8 cellular contexts compared by ENCODE assay signal in the genomic region with DNA sequence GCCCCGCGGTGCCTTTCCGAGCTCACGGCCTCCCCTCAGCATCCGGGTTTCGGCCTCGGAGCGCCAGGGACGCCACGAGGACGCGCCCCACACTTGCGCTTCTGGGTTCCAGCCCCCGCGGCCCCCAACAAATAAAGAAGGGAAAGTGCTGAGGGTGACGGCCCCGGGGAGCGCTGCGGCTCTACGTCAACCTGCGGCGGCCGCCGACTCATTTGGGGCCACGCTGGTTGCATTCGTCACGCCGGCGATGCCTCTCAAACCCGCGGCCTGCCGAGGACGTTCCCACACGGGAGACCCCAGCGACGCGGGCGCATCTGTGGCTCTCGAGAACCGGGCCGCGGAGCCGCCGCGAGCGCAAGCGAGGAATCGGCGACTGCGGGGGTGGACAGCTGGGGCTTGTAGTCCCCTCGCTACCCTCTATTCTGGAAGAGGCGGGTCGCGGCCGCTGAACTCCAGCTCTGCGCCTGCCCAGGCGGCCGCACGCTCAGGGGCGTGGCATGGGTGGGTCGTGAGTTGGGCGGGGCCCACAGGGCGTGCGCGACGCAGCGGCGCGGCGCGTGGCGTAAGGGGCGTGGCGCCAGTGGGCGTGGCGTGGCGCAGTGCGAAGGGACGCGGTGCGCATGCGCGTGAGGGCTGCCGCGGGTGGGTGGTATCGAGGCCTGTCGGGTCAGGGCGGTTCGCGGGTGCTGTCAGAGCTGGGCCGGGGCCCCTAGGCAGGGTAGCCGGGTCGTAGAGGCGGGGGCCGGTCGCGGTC. TPM values are rescaled to one million over a fixed set of nuclear protein-coding genes. Genes with fewer than 3 reads are reported as not detected.
DNase-seq lines count a peak whose midpoint lies in the region; ATAC-seq and TF ChIP-seq lines count a peak whose summit lies in the region.

AMZ2 (plus strand) TSS at position 599 of the 754 bp plus-strand sequence. CDS start 2,145 bp downstream, outside the sequence.

- TF ChIP-seq RAD21 in liver (IDR thresholded peaks at IDR 0.05), result peak in 1 of 2 donors; percentile 7

- WGBS in liver, result under 1% methylated on average over 97 of the region's 97 CpGs

- H3K36me3 ChIP-seq in CD4-positive, CD25-positive, alpha-beta regulatory T cell (ENCODE audit: control insufficient read depth, insufficient read depth, low read length), result peaks cover 5% of the 10 kb centered on the region
- peaks cover 0 to 4% (median 3%) of the 10 kb centered on the region in 4 donors for H3K36me3 ChIP-seq in liver (ENCODE audit: control insufficient read depth in 4 of 4, insufficient read depth in 3 of 4, low read depth in 1 of 4, low read length in 3 of 4)

- H3K4me3 Mint-ChIP-seq in CD4-positive, CD25-positive, alpha-beta regulatory T cell, result peak within 1 kb of the TSS; percentile 92 to 98 (median 95)
- H3K4me3 Mint-ChIP-seq in activated CD4-positive, alpha-beta memory T cell treated with anti-CD3 and anti-CD28 coated beads for 36 hours, result peak within 1 kb of the TSS; percentile 90

- H3K27ac ChIP-seq in CD4-positive, CD25-positive, alpha-beta regulatory T cell (ENCODE audit: insufficient read depth, low read length, poor library complexity, severe bottlenecking), result peak within 1 kb of the TSS; percentile 98
- H3K27ac ChIP-seq in liver (ENCODE audit: low read depth in 1 of 2, low read length in 2 of 2), result peak within 1 kb of the TSS; percentile 84 to 88

- peak; percentile 90 for ATAC-seq in CD4-positive, CD25-positive, alpha-beta regulatory T cell (ENCODE audit: low read depth in 2 of 2)
- peak; percentile 90 for ATAC-seq in GM19455 (IDR thresholded peaks at IDR 0.05; ENCODE audit: unreplicated experiment)

- POLR2A ChIA-PET in activated CD4-positive, alpha-beta memory T cell treated with anti-CD3 and anti-CD28 coated beads for 36 hours (lab: Charles Lee), result interaction anchor here (0.6 to 4.3 kb wide), 23 partner anchors 8 to 251 kb away, joined by 3 to 64 read pairs (median 5); partner anchors contain the start of genes ARSG, C17orf58, SLC16A6 and WIPI1

- peaks cover 9 to 48% (median 39%) of the 10 kb centered on the region in 4 donors for H3K4me1 Mint-ChIP-seq in CD4-positive, CD25-positive, alpha-beta regulatory T cell
- H3K4me1 Mint-ChIP-seq in activated CD4-positive, alpha-beta memory T cell treated with anti-CD3 and anti-CD28 coated beads for 36 hours (ENCODE audit: low read depth), result peaks cover 48% of the 10 kb centered on the region

- peak within 1 kb of the TSS; percentile 75 to 94 for H3K9ac ChIP-seq in liver (ENCODE audit: low read depth in 1 of 2, low read length in 2 of 2)

- DNase-seq in CD4-positive, CD25-positive, alpha-beta regulatory T cell, result peak; percentile 93 to 97 (median 94)
- DNase-seq in HK-2 (ENCODE audit: unreplicated experiment), result peak; percentile 96
- peak; percentile 80 for DNase-seq in NCI-H82 treated with DMSO at 0.1 percent for 48 hours (lab: John Stamatoyannopoulos, UW; ENCODE audit: unreplicated experiment)
- DNase-seq in activated CD4-positive, alpha-beta memory T cell treated with anti-CD3 and anti-CD28 coated beads for 36 hours, result peak; percentile 97
- peak; percentile 82 to 95 for DNase-seq in dermis microvascular lymphatic vessel endothelial cell (ENCODE audit: low read depth in 2 of 2)
- peak; percentile 97 for DNase-seq in stimulated activated CD4-positive, alpha-beta T cell treated with anti-CD3 and anti-CD28 coated beads, Interleukin-4, amount 100 ng/mL, for 24 hours

- TF ChIP-seq CTCF in liver (IDR thresholded peaks at IDR 0.05; ENCODE audit: low read depth, low read length, missing input control), result no peak

- CTCF ChIA-PET in activated CD4-positive, alpha-beta memory T cell treated with anti-CD3 and anti-CD28 coated beads for 36 hours (lab: Charles Lee), result interaction anchor here (0.8 to 3.4 kb wide), 13 partner anchors 10 to 208 kb away, joined by 3 to 18 read pairs (median 4); no protein-coding TSS in a partner anchor

- H3K36me3 Mint-ChIP-seq in CD4-positive, CD25-positive, alpha-beta regulatory T cell, result no peaks in the 10 kb centered on the region
- H3K36me3 Mint-ChIP-seq in activated CD4-positive, alpha-beta memory T cell treated with anti-CD3 and anti-CD28 coated beads for 36 hours, result peaks cover 42% of the 10 kb centered on the region

- H3K4me3 ChIP-seq in CD4-positive, CD25-positive, alpha-beta regulatory T cell (ENCODE audit: low read depth, low read length), result peak within 1 kb of the TSS; percentile 85
- H3K4me3 ChIP-seq in liver (ENCODE audit: low read depth in 1 of 3, low read length in 3 of 3), result peak within 1 kb of the TSS; percentile 75 to 95 (median 76)

- H3K9me3 Mint-ChIP-seq in CD4-positive, CD25-positive, alpha-beta regulatory T cell, result no peaks in the 10 kb centered on the region
- H3K9me3 Mint-ChIP-seq in activated CD4-positive, alpha-beta memory T cell treated with anti-CD3 and anti-CD28 coated beads for 36 hours, result no peaks in the 10 kb centered on the region

- intact Hi-C loops in activated CD4-positive, alpha-beta memory T cell treated with anti-CD3 and anti-CD28 coated beads for 36 hours (cut with micrococcal nuclease), result loop anchor here (1.0 to 5.0 kb wide), 5 partner anchors 8 to 265 kb away; partner anchors contain the start of genes ARSG, PRKAR1A and SLC16A6

- H3K9me3 ChIP-seq in CD4-positive, CD25-positive, alpha-beta regulatory T cell (ENCODE audit: control insufficient read depth in 2 of 2, low read length in 2 of 2), result no peaks in the 10 kb centered on the region
- H3K9me3 ChIP-seq in liver (ENCODE audit: control insufficient read depth in 4 of 4, low read length in 3 of 4), result no peaks in the 10 kb centered on the region

- H3K27ac Mint-ChIP-seq in CD4-positive, CD25-positive, alpha-beta regulatory T cell, result peak within 1 kb of the TSS; percentile 93 to 98 (median 96)
- peak within 1 kb of the TSS; percentile 99 for H3K27ac Mint-ChIP-seq in activated CD4-positive, alpha-beta memory T cell treated with anti-CD3 and anti-CD28 coated beads for 36 hours

- no peaks in the 10 kb centered on the region for H3K27me3 ChIP-seq in CD4-positive, CD25-positive, alpha-beta regulatory T cell (ENCODE audit: control insufficient read depth, insufficient read depth, low read length)
- no peaks in the 10 kb centered on the region for H3K27me3 ChIP-seq in liver (ENCODE audit: control insufficient read depth in 4 of 4, insufficient read depth in 4 of 4, low read length in 3 of 4)

- peaks cover 38% of the 10 kb centered on the region for H3K4me1 ChIP-seq in CD4-positive, CD25-positive, alpha-beta regulatory T cell (ENCODE audit: control insufficient read depth, insufficient read depth, low read length, poor library complexity, severe bottlenecking)
- peaks cover 0 to 19% (median 7%) of the 10 kb centered on the region in 4 donors for H3K4me1 ChIP-seq in liver (ENCODE audit: control insufficient read depth in 4 of 4, insufficient read depth in 4 of 4, low read length in 3 of 4)

- H3K27me3 Mint-ChIP-seq in CD4-positive, CD25-positive, alpha-beta regulatory T cell, result no peaks in the 10 kb centered on the region
- no peaks in the 10 kb centered on the region for H3K27me3 Mint-ChIP-seq in activated CD4-positive, alpha-beta memory T cell treated with anti-CD3 and anti-CD28 coated beads for 36 hours

TF ChIP-seq in liver, 16 proteins besides CTCF, POLR2A, EP300 and RAD21 (continues in another document):
- peak; percentile 57 for TF ChIP-seq YY1 (IDR thresholded peaks at IDR 0.05)
- TF ChIP-seq FOXA1 (IDR thresholded peaks at IDR 0.05), result no peak
- TF ChIP-seq EGR1 (IDR thresholded peaks at IDR 0.05; ENCODE audit: low read depth in 2 of 2), result peak; percentile 82 to 88
- TF ChIP-seq FOXA2 (IDR thresholded peaks at IDR 0.05), result no peak
- TF ChIP-seq, protein P1, sequence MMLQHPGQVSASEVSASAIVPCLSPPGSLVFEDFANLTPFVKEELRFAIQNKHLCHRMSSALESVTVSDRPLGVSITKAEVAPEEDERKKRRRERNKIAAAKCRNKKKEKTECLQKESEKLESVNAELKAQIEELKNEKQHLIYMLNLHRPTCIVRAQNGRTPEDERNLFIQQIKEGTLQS (IDR thresholded peaks at IDR 0.05), result no peak
- TF ChIP-seq MAX (IDR thresholded peaks at IDR 0.05), result no peak
- TF ChIP-seq, protein P2, sequence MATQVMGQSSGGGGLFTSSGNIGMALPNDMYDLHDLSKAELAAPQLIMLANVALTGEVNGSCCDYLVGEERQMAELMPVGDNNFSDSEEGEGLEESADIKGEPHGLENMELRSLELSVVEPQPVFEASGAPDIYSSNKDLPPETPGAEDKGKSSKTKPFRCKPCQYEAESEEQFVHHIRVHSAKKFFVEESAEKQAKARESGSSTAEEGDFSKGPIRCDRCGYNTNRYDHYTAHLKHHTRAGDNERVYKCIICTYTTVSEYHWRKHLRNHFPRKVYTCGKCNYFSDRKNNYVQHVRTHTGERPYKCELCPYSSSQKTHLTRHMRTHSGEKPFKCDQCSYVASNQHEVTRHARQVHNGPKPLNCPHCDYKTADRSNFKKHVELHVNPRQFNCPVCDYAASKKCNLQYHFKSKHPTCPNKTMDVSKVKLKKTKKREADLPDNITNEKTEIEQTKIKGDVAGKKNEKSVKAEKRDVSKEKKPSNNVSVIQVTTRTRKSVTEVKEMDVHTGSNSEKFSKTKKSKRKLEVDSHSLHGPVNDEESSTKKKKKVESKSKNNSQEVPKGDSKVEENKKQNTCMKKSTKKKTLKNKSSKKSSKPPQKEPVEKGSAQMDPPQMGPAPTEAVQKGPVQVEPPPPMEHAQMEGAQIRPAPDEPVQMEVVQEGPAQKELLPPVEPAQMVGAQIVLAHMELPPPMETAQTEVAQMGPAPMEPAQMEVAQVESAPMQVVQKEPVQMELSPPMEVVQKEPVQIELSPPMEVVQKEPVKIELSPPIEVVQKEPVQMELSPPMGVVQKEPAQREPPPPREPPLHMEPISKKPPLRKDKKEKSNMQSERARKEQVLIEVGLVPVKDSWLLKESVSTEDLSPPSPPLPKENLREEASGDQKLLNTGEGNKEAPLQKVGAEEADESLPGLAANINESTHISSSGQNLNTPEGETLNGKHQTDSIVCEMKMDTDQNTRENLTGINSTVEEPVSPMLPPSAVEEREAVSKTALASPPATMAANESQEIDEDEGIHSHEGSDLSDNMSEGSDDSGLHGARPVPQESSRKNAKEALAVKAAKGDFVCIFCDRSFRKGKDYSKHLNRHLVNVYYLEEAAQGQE (IDR thresholded peaks at IDR 0.05), result peak; percentile 54
- TF ChIP-seq RXRA (IDR thresholded peaks at IDR 0.05), result peak in 1 of 2 donors; percentile 23
- TF ChIP-seq GABPA (IDR thresholded peaks at IDR 0.05 in 1 of 2, conservative IDR thresholded peaks at IDR 0.05 in 1 of 2), result no peak
- TF ChIP-seq TAF1 (conservative IDR thresholded peaks at IDR 0.05), result peak; percentile 81
- TF ChIP-seq HNF4G (IDR thresholded peaks at IDR 0.05), result no peak

RNA-seq across cellular contexts. Expression of gene AMZ2, which starts in this region (rescaled TPM):
- 58.6 TPM for total RNA-seq in CD4-positive, CD25-positive, alpha-beta regulatory T cell
- polyA plus RNA-seq in CD4-positive, CD25-positive, alpha-beta regulatory T cell, result 100 to 1,000 TPM; 102 to 116 (median 114) TPM
- total RNA-seq in activated CD4-positive, alpha-beta memory T cell treated with anti-CD3 and anti-CD28 coated beads for 36 hours, result 100 to 1,000 TPM; 134 to 146 TPM
- total RNA-seq in dermis microvascular lymphatic vessel endothelial cell (23.4 and 35.8 TPM in 2 replicates), liver (10 to 100 TPM; 11.6 to 15.5 TPM)
- 10 to 100 TPM; 19.1 to 19.6 TPM for polyA plus RNA-seq in liver

Comparison
In these comparisons a context has a peak if more than half of its experiments do, and no peak if none do; other contexts are left out.
1. Peak in every context shown above with its lines: DNase-seq, ATAC-seq, H3K4me3 ChIP-seq and H3K27ac ChIP-seq.
2. RNA of gene AMZ2 (polyA plus RNA-seq): 102 to 116 TPM in CD4-positive, CD25-positive, alpha-beta regulatory T cell; 19.1 to 19.6 TPM in liver; every median in the first group is over 4 times any median in the second.